In the genomic region with DNA sequence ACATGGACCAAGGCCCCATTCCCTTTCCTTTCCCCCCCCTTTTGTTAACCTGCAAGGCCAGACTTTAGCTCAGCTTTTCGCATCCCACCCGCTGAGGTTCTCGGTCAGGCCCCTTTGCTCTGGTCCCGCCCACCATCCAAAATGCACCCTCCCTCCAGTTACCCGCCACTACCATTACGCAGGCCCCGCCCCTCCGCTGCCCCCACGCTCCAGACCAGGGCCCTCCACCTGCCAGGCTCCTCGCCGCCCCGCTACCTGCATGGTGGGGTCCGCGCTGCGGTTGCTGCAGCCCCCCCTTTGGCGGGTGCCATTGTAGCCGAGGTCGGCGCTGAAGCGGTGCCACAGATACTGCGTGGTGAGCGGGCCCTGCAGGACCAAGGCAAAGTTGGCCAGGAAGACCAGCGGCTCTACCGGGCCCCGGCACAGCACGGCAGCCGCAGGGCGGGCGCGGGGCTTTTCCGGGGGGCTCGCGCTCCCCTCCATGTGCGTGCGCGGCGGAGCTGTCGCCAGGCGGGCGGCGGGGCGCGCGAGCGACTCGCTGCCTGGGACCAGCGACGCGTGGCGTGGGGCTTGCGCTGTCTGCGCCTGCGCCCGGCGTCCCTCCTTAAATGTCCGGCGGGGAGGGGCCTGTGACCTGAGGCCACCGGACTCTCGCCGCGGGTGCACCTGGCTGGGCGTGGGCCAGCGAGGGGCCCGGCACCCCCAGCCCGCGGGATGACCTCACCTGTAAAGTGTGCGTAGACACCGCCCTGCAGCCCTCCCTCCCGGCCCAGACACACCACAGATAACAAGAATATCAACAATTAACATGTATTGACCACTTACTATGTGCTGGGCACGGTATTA, we compare ENCODE assay signal across 8 cellular contexts. TPM values are rescaled to one million over a fixed set of nuclear protein-coding genes. Genes with fewer than 3 reads are reported as not detected.
A peak's percentile ranks its signal among the peaks of the same experiment; 100 is the strongest.
DNase-seq lines count a peak whose midpoint lies in the region; TF ChIP-seq lines count a peak whose summit lies in the region.

Gene SLC46A1 (minus strand): TSS at position 581 of the 846 bp plus-strand sequence. CDS start 98 bp downstream, at position 483.

- H3K36me3 Mint-ChIP-seq in activated CD4-positive, alpha-beta memory T cell treated with anti-CD3 and anti-CD28 coated beads for 36 hours = no peaks in the 10 kb centered on the region
- peaks cover 5% of the 10 kb centered on the region for H3K36me3 Mint-ChIP-seq in mesothelial cell of epicardium

- H3K9me3 ChIP-seq in HAP-1 = no peaks in the 10 kb centered on the region

- DNase-seq in DMS53 treated with DMSO at 0.1 percent for 48 hours (lab: John Stamatoyannopoulos, UW; ENCODE audit: unreplicated experiment) = peak; percentile 33
- peak; percentile 71 to 92 for DNase-seq in HAP-1 (ENCODE audit: low spot score in 2 of 2)
- peak; percentile 46 for DNase-seq in NCI-H2171 (lab: John Stamatoyannopoulos, UW)
- DNase-seq in activated CD4-positive, alpha-beta memory T cell treated with anti-CD3 and anti-CD28 coated beads for 36 hours = peak; percentile 67
- peak in 1 of 2 experiments; percentile 62 for DNase-seq in mesothelial cell of epicardium (ENCODE audit: low spot score in 2 of 2, unreplicated experiment in 2 of 2)
- DNase-seq in stimulated activated CD8-positive, alpha-beta memory T cell treated with anti-CD3 and anti-CD28 coated beads, Interleukin-7, amount 100 ng/mL, for 24 hours (ENCODE audit: low read depth) = peak; percentile 53
- DNase-seq in central memory CD4-positive, alpha-beta T cell = no peak

- H3K9me3 Mint-ChIP-seq in activated CD4-positive, alpha-beta memory T cell treated with anti-CD3 and anti-CD28 coated beads for 36 hours = no peaks in the 10 kb centered on the region
- H3K9me3 Mint-ChIP-seq in mesothelial cell of epicardium = no peaks in the 10 kb centered on the region

- H3K36me3 ChIP-seq in HAP-1 (replicated peaks) = peaks cover 4% of the 10 kb centered on the region

- peak within 1 kb of the TSS; percentile 69 for H3K4me3 ChIP-seq in HAP-1

- in situ Hi-C loops in HAP-1 (cut with MboI; ENCODE audit: low sequenced_read_pairs) = loop anchor here (25.0 kb wide), 1 partner anchor 369 kb away; the partner anchor contains the start of gene NLK
- in situ Hi-C loops in endometrial microvascular endothelial cells (cut with HindIII; ENCODE audit: inconsistent ontology term, low pct_unique_long_range_greater_than_20kb, low sequenced_read_pairs) = no loop called here

- no peaks in the 10 kb centered on the region for H3K27me3 ChIP-seq in HAP-1 (ENCODE audit: low read depth)

- POLR2A ChIA-PET in activated CD4-positive, alpha-beta memory T cell treated with anti-CD3 and anti-CD28 coated beads for 36 hours (lab: Charles Lee) = interaction anchor here (1.0 to 1.1 kb wide), 2 partner anchors 15 to 49 kb away, joined by 3 to 4 read pairs; partner anchors contain the start of gene POLDIP2

- intact Hi-C loops in activated CD4-positive, alpha-beta memory T cell treated with anti-CD3 and anti-CD28 coated beads for 36 hours (cut with micrococcal nuclease) = no loop called here

- CTCF ChIA-PET in activated CD4-positive, alpha-beta memory T cell treated with anti-CD3 and anti-CD28 coated beads for 36 hours (lab: Charles Lee) = interaction anchor here (0.9 to 5.3 kb wide), 2 partner anchors 11 to 20 kb away, joined by 3 to 26 read pairs; no protein-coding TSS in a partner anchor

- no peak for TF ChIP-seq CTCF in mesothelial cell of epicardium (IDR thresholded peaks at IDR 0.05; ENCODE audit: unreplicated experiment)

- peaks cover 13% of the 10 kb centered on the region for H3K4me1 Mint-ChIP-seq in activated CD4-positive, alpha-beta memory T cell treated with anti-CD3 and anti-CD28 coated beads for 36 hours (ENCODE audit: low read depth)
- peaks cover 29% of the 10 kb centered on the region for H3K4me1 Mint-ChIP-seq in mesothelial cell of epicardium

- H3K4me3 Mint-ChIP-seq in activated CD4-positive, alpha-beta memory T cell treated with anti-CD3 and anti-CD28 coated beads for 36 hours = peak within 1 kb of the TSS; percentile 75
- peak within 1 kb of the TSS; percentile 79 for H3K4me3 Mint-ChIP-seq in mesothelial cell of epicardium

- H3K27ac Mint-ChIP-seq in activated CD4-positive, alpha-beta memory T cell treated with anti-CD3 and anti-CD28 coated beads for 36 hours = no peak within 1 kb of the TSS
- peak within 1 kb of the TSS; percentile 77 for H3K27ac Mint-ChIP-seq in mesothelial cell of epicardium

- H3K4me1 ChIP-seq in HAP-1 = peaks cover 21% of the 10 kb centered on the region

- peaks cover 2% of the 10 kb centered on the region for H3K27me3 Mint-ChIP-seq in activated CD4-positive, alpha-beta memory T cell treated with anti-CD3 and anti-CD28 coated beads for 36 hours
- H3K27me3 Mint-ChIP-seq in mesothelial cell of epicardium (ENCODE audit: low read depth) = no peaks in the 10 kb centered on the region

RNA-seq across cellular contexts. Expression of gene SLC46A1, which starts in this region (rescaled TPM):
- total RNA-seq in activated CD4-positive, alpha-beta memory T cell treated with anti-CD3 and anti-CD28 coated beads for 36 hours = 1 to 10 TPM; 2.3 to 2.9 TPM
- total RNA-seq in endometrial microvascular endothelial cells (ENCODE audit: inconsistent ontology term) (31.9 TPM), mesothelial cell of epicardium (13.3 to 15.2 TPM (median 13.5 TPM) in 3 replicates)
